Comparison of ENCODE assay signal across 29 cellular contexts in the genomic region with DNA sequence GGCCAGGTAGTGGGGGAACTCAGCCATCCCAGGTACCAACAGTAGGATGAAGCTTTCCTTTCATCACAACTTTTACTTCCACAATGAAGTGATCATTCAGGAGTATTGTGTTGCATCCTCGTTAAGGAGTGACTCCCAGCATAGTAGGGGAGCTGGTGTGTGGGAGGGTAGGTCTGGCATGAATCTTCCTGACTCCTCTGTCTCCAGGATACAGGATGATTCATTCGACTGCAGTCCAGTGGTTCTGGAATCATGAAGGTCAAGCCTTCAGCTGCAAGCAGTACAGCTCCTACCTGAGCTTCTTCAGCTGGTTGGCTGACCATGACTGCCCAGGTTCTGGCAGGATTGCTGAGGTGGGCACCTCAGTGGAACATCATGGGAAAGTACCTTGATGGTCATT.
"Had no signal": no experiment of that assay in that cellular context is flagged by ENCODE, and none has a peak within 500 bp of the region (broad histone marks: within the 10 kb centered on the region; RNA-seq: fewer than 3 reads in every experiment).

No MANE protein-coding gene starts in this region.

- H3K9me3 ChIP-seq: body of pancreas, esophagus muscularis mucosa, gastrocnemius medialis, heart left ventricle had no signal

- H3K36me3 ChIP-seq: esophagus muscularis mucosa, gastrocnemius medialis, heart left ventricle, WERI-Rb-1 had no signal

- DNase-seq: activated B cell treated with CpG ODN at 0.5 μM for 24 hours; activated CD4-positive, alpha-beta T cell treated with anti-CD3 and anti-CD28 coated beads for 48 hours; activated CD4-positive, alpha-beta T cell treated with anti-CD3 and anti-CD28 coated beads, Interleukin-2, amount 50 U/mL, for 1 hour; activated CD4-positive, alpha-beta T cell treated with anti-CD3 and anti-CD28 coated beads, Interleukin-2, amount 50 U/mL, for 48 hours; activated CD8-positive, alpha-beta memory T cell treated with anti-CD3 and anti-CD28 coated beads for 24 hours; activated CD8-positive, alpha-beta T cell treated with anti-CD3 and anti-CD28 coated beads for 36 hours; activated effector memory CD4-positive, alpha-beta T cell treated with Interleukin-2 at 50 U/mL for 16 hours; activated gamma-delta T cell treated with Interleukin-2 at 50 U/mL for 16 hours; activated naive CD4-positive, alpha-beta T cell treated with anti-CD3 and anti-CD28 coated beads, Interleukin-2, amount 50 U/mL, for 16 hours; activated naive CD4-positive, alpha-beta T cell treated with Interleukin-2 at 50 U/mL for 16 hours; activated T-cell treated with anti-CD3 and anti-CD28 coated beads, Interleukin-2, amount 50 U/mL, for 4 hours; amniotic stem cell; anterior cingulate cortex; body of pancreas; caudate nucleus; cortex of kidney; dermis blood vessel endothelial cell; effector CD4-positive, alpha-beta T cell; effector memory CD8-positive, alpha-beta T cell; erythroblast; foreskin keratinocyte; gastrocnemius medialis; glutamatergic neuron; heart left ventricle; T1000; WERI-Rb-1 had no signal

- ATAC-seq: activated CD4-positive, CD25-positive, alpha-beta regulatory T cell treated with anti-CD3 and anti-CD28 coated beads, Interleukin-2, amount 50 U/mL, for 24 hours; activated CD8-positive, alpha-beta T cell treated with anti-CD3 and anti-CD28 coated beads for 36 hours; activated T-cell treated with anti-CD3 and anti-CD28 coated beads, Interleukin-2, amount 50 U/mL, for 4 hours; activated T-helper 17 cell treated with anti-CD3 and anti-CD28 coated beads, Interleukin-2, amount 50 U/mL, for 72 hours; body of pancreas; effector memory CD8-positive, alpha-beta T cell; foreskin keratinocyte; gastrocnemius medialis; heart left ventricle had no signal

- H3K27ac ChIP-seq: body of pancreas, esophagus muscularis mucosa, foreskin keratinocyte, gastrocnemius medialis, heart left ventricle, WERI-Rb-1 had no signal

- H3K27me3 ChIP-seq: body of pancreas, esophagus muscularis mucosa, foreskin keratinocyte, gastrocnemius medialis, heart left ventricle had no signal

- H3K4me1 ChIP-seq: body of pancreas, esophagus muscularis mucosa, foreskin keratinocyte, gastrocnemius medialis, heart left ventricle had no signal

- H3K4me3 ChIP-seq: body of pancreas, esophagus muscularis mucosa, gastrocnemius medialis, heart left ventricle had no signal
